ENCODE assay signal across 8 cellular contexts in genomic region chr6:34027445-34027936, GRCh38.
DNase-seq lines count a peak whose midpoint lies in the region; ATAC-seq and TF ChIP-seq lines count a peak whose summit lies in the region.

No MANE protein-coding gene starts in this region.

- DNase-seq in NCI-H2171 treated with DMSO at 0.1 percent for 48 hours (lab: John Stamatoyannopoulos, UW) (peak; percentile 9), NCI-H2171 (lab: John Stamatoyannopoulos, UW) (no peak), OCI-M1 (lab: John Stamatoyannopoulos, UW) (peak; percentile 64), germinal center (ENCODE audit: low spot score) (peak; percentile 71), sigmoid colon (no peak), NCI-H446 (lab: John Stamatoyannopoulos, UW) (no peak)
- DNase-seq in activated T-helper 1 cell treated with anti-CD3 and anti-CD28 coated beads, Interleukin-2, amount 50 U/mL, for 16 hours (ENCODE audit: low read depth in 1 of 2, low spot score in 1 of 2) = peak; percentile 48 to 53

- peak; percentile 71 to 95 (median 84) for TF ChIP-seq CTCF in sigmoid colon (IDR thresholded peaks at IDR 0.05)

- intact Hi-C loops in sigmoid colon (cut with DNase I) = loop anchor here (1.0 to 10.0 kb wide), 2 partner anchors 173 to 256 kb away; no protein-coding TSS in a partner anchor

- H3K27me3 ChIP-seq in sigmoid colon = peaks cover 0 to 5% (median 0%) of the 10 kb centered on the region in 3 donors

- H3K36me3 ChIP-seq in sigmoid colon = no peaks in the 10 kb centered on the region

- H3K4me3 ChIP-seq in sigmoid colon = no peak overlapping the region

- no peaks in the 10 kb centered on the region for H3K9me3 ChIP-seq in sigmoid colon

- no peak for TF ChIP-seq EP300 in sigmoid colon (IDR thresholded peaks at IDR 0.05)

- H3K4me1 ChIP-seq in sigmoid colon = no peaks in the 10 kb centered on the region

- ATAC-seq in HG02610 (IDR thresholded peaks at IDR 0.05; ENCODE audit: unreplicated experiment) = no peak

- WGBS in sigmoid colon, 2 donors = 26 to 50% methylated on average over 17 of the region's 17 CpGs

- TF ChIP-seq POLR2A in sigmoid colon (IDR thresholded peaks at IDR 0.05) = no peak

- H3K27ac ChIP-seq in sigmoid colon = no peak overlapping the region

Comparison
In these comparisons a context has a peak if more than half of its experiments do, and no peak if none do; other contexts are left out.
1. DNase-seq: peak in NCI-H2171 treated with DMSO at 0.1 percent for 48 hours (single experiment), OCI-M1 (single experiment), activated T-helper 1 cell treated with anti-CD3 and anti-CD28 coated beads, Interleukin-2, amount 50 U/mL, for 16 hours (2 of 2) and germinal center (single experiment); none in NCI-H2171 (single experiment), sigmoid colon (single experiment) and NCI-H446 (0 of 2).